In genomic region chr13:46052314-46053161, GRCh38 we compare ENCODE assay signal across 8 cellular contexts. TPM values are rescaled to one million over a fixed set of nuclear protein-coding genes. Genes with fewer than 3 reads are reported as not detected.
A peak's percentile ranks its signal among the peaks of the same experiment; 100 is the strongest.
DNase-seq lines count a peak whose midpoint lies in the region; ATAC-seq, FAIRE-seq and TF ChIP-seq lines count a peak whose summit lies in the region.

ZC3H13 (minus strand) TSS chr13:46052746; CDS start chr13:46045507, 7,239 bp downstream.

- H3K36me3 ChIP-seq in hepatocyte (replicated peaks; ENCODE audit: insufficient read depth, low read depth), result no peaks in the 10 kb centered on the region

- peaks cover 46% of the 10 kb centered on the region for H3K79me2 ChIP-seq in hepatocyte

- in situ Hi-C loops in astrocyte of the cerebellum (cut with HindIII; ENCODE audit: low sequenced_read_pairs), result no loop called here

- no peaks in the 10 kb centered on the region for H3K9me2 ChIP-seq in hepatocyte (replicated peaks; ENCODE audit: insufficient read depth)

- no peaks in the 10 kb centered on the region for H3K27me3 ChIP-seq in hepatocyte

- H3K4me3 ChIP-seq in astrocyte of the cerebellum (ENCODE audit: low read depth, low read length) (peak within 1 kb of the TSS; percentile 96), hepatocyte (peak within 1 kb of the TSS; percentile 78)

- peaks cover 13% of the 10 kb centered on the region for H3K4me1 ChIP-seq in hepatocyte (ENCODE audit: insufficient read depth)

- TF ChIP-seq CTCF in astrocyte of the cerebellum (IDR thresholded peaks at IDR 0.05; ENCODE audit: low read depth, low read length, missing control alignments) (peak; percentile 48), hepatocyte (IDR thresholded peaks at IDR 0.05; ENCODE audit: poor library complexity) (peak; percentile 31)

- peak within 1 kb of the TSS; percentile 93 for H3K27ac ChIP-seq in hepatocyte

- peak; percentile 99 for FAIRE-seq in GM18507 (lab: Jason Lieb, UNC)

- peaks cover 18% of the 10 kb centered on the region for H4K20me1 ChIP-seq in hepatocyte (ENCODE audit: insufficient read depth, poor library complexity, severe bottlenecking)

- no peaks in the 10 kb centered on the region for H3K9me3 ChIP-seq in hepatocyte (ENCODE audit: low read depth)

- DNase-seq in GM18507 (ENCODE audit: extremely low spot score, insufficient read length, low read depth), result peak; percentile 80
- peak; percentile 43 for DNase-seq in NCI-H2029 treated with DMSO at 0.1 percent for 48 hours (lab: John Stamatoyannopoulos, UW)
- peak; percentile 87 for DNase-seq in T-helper 9 cell
- peak; percentile 93 for DNase-seq in astrocyte of the cerebellum (ENCODE audit: low read depth)
- peak; percentile 96 for DNase-seq in hepatocyte (ENCODE audit: low spot score)
- DNase-seq in renal cortical epithelial cell (ENCODE audit: low read depth), result peak; percentile 94
- no peak for DNase-seq in cortex of kidney (lab: John Stamatoyannopoulos, UW)

- peak; percentile 100 for ATAC-seq in HG02981 (IDR thresholded peaks at IDR 0.05; ENCODE audit: unreplicated experiment)

- WGBS in hepatocyte (ENCODE audit: low lambda C conversion rate, missing lambda C conversion rate), result under 1% methylated on average over 56 of the region's 57 CpGs

- peak within 1 kb of the TSS; percentile 86 for H3K4me2 ChIP-seq in hepatocyte

- peak within 1 kb of the TSS; percentile 78 for H2AFZ ChIP-seq in hepatocyte

RNA-seq across cellular contexts. Expression of gene ZC3H13, which starts in this region (rescaled TPM):
- 15.2 and 16.0 TPM in 2 replicates for total RNA-seq in hepatocyte
- polyA plus RNA-seq in hepatocyte, result 45.2 and 59.2 TPM in 2 replicates
- 18.2 and 33.6 TPM in 2 replicates for total RNA-seq in renal cortical epithelial cell
